26 cellular contexts compared by ENCODE assay signal in the genomic region with DNA sequence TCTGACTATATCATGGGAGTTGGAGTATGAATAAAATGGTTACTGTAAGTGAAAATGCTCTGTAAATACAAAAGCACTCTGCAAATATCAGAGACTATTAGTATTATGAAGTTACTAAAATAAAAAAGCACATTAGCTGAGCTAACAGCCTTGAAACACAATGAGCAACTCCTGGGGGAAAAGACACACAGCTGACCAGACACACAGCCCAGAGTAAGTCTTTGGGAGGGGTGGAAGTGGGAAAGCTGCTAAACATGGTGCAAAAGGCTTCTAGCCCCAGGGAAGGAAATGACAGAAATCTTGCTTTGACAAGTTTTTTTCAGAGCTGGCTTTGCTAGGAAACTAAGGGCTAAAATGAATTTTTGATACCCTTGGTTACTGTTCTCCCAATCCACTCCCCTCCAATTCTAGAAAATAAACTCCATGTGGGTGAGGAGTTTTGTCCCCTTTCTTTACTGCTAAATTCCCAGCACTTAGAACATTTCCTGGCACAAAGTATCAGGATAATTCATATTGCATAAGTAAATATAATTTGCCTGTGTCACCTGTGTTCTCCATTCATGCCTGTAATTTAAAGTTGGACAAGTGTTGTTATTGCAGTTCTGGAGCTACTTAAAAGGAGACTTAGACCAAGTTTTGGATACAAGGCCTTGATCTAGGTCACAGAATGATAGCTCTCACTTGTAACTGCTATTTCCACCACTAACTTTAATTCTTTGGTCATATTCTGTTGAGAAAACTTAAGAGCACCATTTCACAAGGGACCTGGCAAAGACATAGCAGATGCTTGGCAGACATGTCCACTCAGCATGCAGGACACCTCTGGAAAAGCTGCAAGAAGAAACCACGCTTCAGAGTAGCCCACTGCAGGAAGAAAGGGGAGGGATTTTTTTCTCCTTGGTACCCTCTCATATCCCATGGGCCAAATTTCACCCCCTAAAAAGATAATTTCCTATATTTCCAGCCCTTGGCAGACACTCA. TPM values are rescaled to one million over a fixed set of nuclear protein-coding genes. Genes with fewer than 3 reads are reported as not detected.
DNase-seq lines count a peak whose midpoint lies in the region; ATAC-seq and TF ChIP-seq lines count a peak whose summit lies in the region.
"Had no signal": no experiment of that assay in that cellular context is flagged by ENCODE, and none has a peak within 500 bp of the region (broad histone marks: within the 10 kb centered on the region; RNA-seq: fewer than 3 reads in every experiment).

No MANE protein-coding gene starts in this region.

- DNase-seq in DMS153 (lab: John Stamatoyannopoulos, UW) (peak; percentile 23), DMS153 treated with DMSO at 0.1 percent for 48 hours (lab: John Stamatoyannopoulos, UW; ENCODE audit: unreplicated experiment) (no peak), NCI-H1436 (lab: John Stamatoyannopoulos, UW) (peak; percentile 52), choroid plexus epithelial cell (ENCODE audit: low read depth) (peak; percentile 12), neural crest cell (ENCODE audit: low read depth, low spot score) (no peak), anterior cingulate cortex (lab: John Stamatoyannopoulos, UW) (no peak), GOT3 (lab: John Stamatoyannopoulos, UW) (no peak), natural killer cell (no peak)
- DNase-seq: activated CD4-positive, CD25-positive, alpha-beta regulatory T cell; activated CD8-positive, alpha-beta T cell treated with anti-CD3 and anti-CD28 coated beads for 36 hours; activated T-cell treated with anti-CD3 and anti-CD28 coated beads, Interleukin-2, amount 50 U/mL, for 24 hours; BE2C; body of pancreas; Calu3; cortex of kidney; KG1; mesenchymal stem cell; NCI-H1105; NCI-H524; stimulated activated CD4-positive, alpha-beta T cell treated with anti-CD3 and anti-CD28 coated beads, Interleukin-12 subunit alpha, Interleukin-12 subunit beta, amount 100 ng/mL, for 4 hours; T-helper 2 cell; thyroid gland had no signal

- H3K27ac Mint-ChIP-seq in neural crest cell (ENCODE audit: unreplicated experiment), result peak overlapping the region; percentile 36
- H3K27ac Mint-ChIP-seq in natural killer cell, result no peak overlapping the region
- H3K27ac Mint-ChIP-seq: activated CD8-positive, alpha-beta T cell treated with anti-CD3 and anti-CD28 coated beads for 36 hours; activated naive CD4-positive, alpha-beta T cell treated with anti-CD3 and anti-CD28 coated beads, Interleukin-2, amount 50 U/mL, for 24 hours; activated T-cell treated with anti-CD3 and anti-CD28 coated beads, Interleukin-2, amount 50 U/mL, for 24 hours; natural killer cell treated with Interleukin-12 subunit alpha and Interleukin-12 subunit beta and Interleukin-15 and Interleukin-18, amount 100 ng/mL, for 72 hours had no signal

- H3K36me3 Mint-ChIP-seq in neural crest cell (ENCODE audit: low read depth), result peaks cover 3% of the 10 kb centered on the region
- H3K36me3 Mint-ChIP-seq in natural killer cell, result no peaks in the 10 kb centered on the region
- H3K36me3 Mint-ChIP-seq: natural killer cell treated with Interleukin-12 subunit alpha and Interleukin-12 subunit beta and Interleukin-15 and Interleukin-18, amount 100 ng/mL, for 72 hours had no signal

- ATAC-seq in natural killer cell, result no peak
- ATAC-seq: activated CD8-positive, alpha-beta T cell treated with anti-CD3 and anti-CD28 coated beads for 36 hours; body of pancreas; natural killer cell treated with Interleukin-12 subunit alpha and Interleukin-12 subunit beta and Interleukin-15 and Interleukin-18, amount 100 ng/mL, for 72 hours had no signal

- intact Hi-C loops in natural killer cell (cut with micrococcal nuclease), result no loop called here

- no peak overlapping the region for H3K4me3 ChIP-seq in choroid plexus epithelial cell (ENCODE audit: low read depth, low read length)
- H3K4me3 ChIP-seq: body of pancreas, prostate gland, SJSA1, thyroid gland had no signal

- H3K4me3 Mint-ChIP-seq in neural crest cell (no peak overlapping the region), natural killer cell (no peak overlapping the region)
- H3K4me3 Mint-ChIP-seq: activated CD8-positive, alpha-beta T cell treated with anti-CD3 and anti-CD28 coated beads for 36 hours; activated naive CD4-positive, alpha-beta T cell treated with anti-CD3 and anti-CD28 coated beads, Interleukin-2, amount 50 U/mL, for 24 hours; activated T-cell treated with anti-CD3 and anti-CD28 coated beads, Interleukin-2, amount 50 U/mL, for 24 hours; natural killer cell treated with Interleukin-12 subunit alpha and Interleukin-12 subunit beta and Interleukin-15 and Interleukin-18, amount 100 ng/mL, for 72 hours had no signal

- H3K9me3 Mint-ChIP-seq in neural crest cell, result peaks cover 4% of the 10 kb centered on the region
- H3K9me3 Mint-ChIP-seq in natural killer cell, result no peaks in the 10 kb centered on the region
- H3K9me3 Mint-ChIP-seq: activated CD8-positive, alpha-beta T cell treated with anti-CD3 and anti-CD28 coated beads for 36 hours; activated T-cell treated with anti-CD3 and anti-CD28 coated beads, Interleukin-2, amount 50 U/mL, for 24 hours; natural killer cell treated with Interleukin-12 subunit alpha and Interleukin-12 subunit beta and Interleukin-15 and Interleukin-18, amount 100 ng/mL, for 72 hours had no signal

- H3K27me3 Mint-ChIP-seq in neural crest cell (ENCODE audit: low read depth), result no peaks in the 10 kb centered on the region
- peaks cover 7 to 25% of the 10 kb centered on the region in 2 donors for H3K27me3 Mint-ChIP-seq in natural killer cell (ENCODE audit: low read depth in 2 of 2)

- TF ChIP-seq CTCF in choroid plexus epithelial cell (conservative IDR thresholded peaks at IDR 0.05; ENCODE audit: low read depth, low read length) (no peak), neural crest cell (conservative IDR thresholded peaks at IDR 0.05) (no peak), natural killer cell (IDR thresholded peaks at IDR 0.05) (no peak)

- peaks cover 9% of the 10 kb centered on the region for H3K4me1 Mint-ChIP-seq in neural crest cell
- peaks cover 0 to 5% of the 10 kb centered on the region in 2 donors for H3K4me1 Mint-ChIP-seq in natural killer cell
- H3K4me1 Mint-ChIP-seq: activated naive CD4-positive, alpha-beta T cell treated with anti-CD3 and anti-CD28 coated beads, Interleukin-2, amount 50 U/mL, for 24 hours had no signal

RNA-seq across cellular contexts. Expression of a gene that starts 19.0 kb away (rescaled TPM):
- total RNA-seq in neural crest cell (24.0 and 28.6 TPM in 2 replicates), natural killer cell (1 to 10 TPM; 6.7 to 8.7 (median 8.5) TPM)

RNA-seq across cellular contexts. Expression of a gene that starts 20.5 kb away (rescaled TPM):
- not detected in 2 replicates for total RNA-seq in neural crest cell
- not detected for total RNA-seq in natural killer cell
- total RNA-seq: activated CD8-positive, alpha-beta T cell treated with anti-CD3 and anti-CD28 coated beads for 36 hours; natural killer cell treated with Interleukin-12 subunit alpha and Interleukin-12 subunit beta and Interleukin-15 and Interleukin-18, amount 100 ng/mL, for 72 hours; SJSA1 had no signal

Comparison
In these comparisons a context has a peak if more than half of its experiments do, and no peak if none do; other contexts are left out.
1. DNase-seq: peak in DMS153 (single experiment), NCI-H1436 (single experiment) and choroid plexus epithelial cell (single experiment); none in DMS153 treated with DMSO at 0.1 percent for 48 hours (single experiment), neural crest cell (single experiment), anterior cingulate cortex (0 of 58), GOT3 (single experiment) and natural killer cell (single experiment).